ENCODE assay signal across 8 cellular contexts in the genomic region with DNA sequence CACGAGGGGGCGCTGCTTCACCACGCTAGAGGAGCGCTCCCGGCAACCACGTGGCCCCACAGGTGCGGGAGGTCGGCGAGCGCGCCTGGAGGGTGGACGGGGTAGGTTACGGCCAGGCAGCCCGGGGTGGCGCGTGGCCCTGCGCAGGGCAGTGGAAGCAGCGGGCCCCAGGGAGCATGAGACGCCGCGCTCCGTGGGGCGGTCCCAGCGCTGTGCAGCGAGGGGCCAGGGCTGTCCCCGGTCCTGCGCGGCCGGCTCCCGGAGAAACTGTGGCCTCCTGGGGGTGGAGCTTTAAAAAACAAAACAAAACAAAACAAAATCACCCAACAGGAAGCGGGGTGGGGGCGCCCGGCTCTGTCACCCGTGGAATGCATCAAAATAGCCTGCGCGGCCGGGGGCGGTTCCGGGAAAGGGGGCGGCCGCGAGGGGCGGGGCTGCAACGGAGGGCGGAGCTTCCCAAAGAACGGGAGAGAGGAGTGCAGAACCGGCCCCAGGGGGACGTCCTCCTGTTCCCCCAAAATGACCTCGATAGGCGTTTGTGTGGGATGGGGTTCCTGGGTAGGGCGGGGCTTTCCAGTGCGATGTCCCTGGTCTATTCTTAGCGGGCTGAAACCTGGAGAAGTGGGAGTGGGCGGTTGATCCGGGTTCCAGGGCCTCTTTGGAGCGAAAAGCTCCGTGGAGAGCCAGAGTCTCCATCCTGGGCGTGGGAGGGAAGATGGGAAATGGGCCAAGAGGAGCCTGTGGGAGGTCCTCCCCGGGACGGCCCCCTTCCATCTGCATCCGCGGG.
A peak's percentile ranks its signal among the peaks of the same experiment; 100 is the strongest.
DNase-seq lines count a peak whose midpoint lies in the region; ATAC-seq lines count a peak whose summit lies in the region.

No MANE protein-coding gene starts in this region.

- no peaks in the 10 kb centered on the region for H3K27me3 Mint-ChIP-seq in memory B cell

- peak overlapping the region; percentile 90 for H3K27ac Mint-ChIP-seq in memory B cell

- H3K36me3 Mint-ChIP-seq in memory B cell = peaks cover 5% of the 10 kb centered on the region

- ATAC-seq in HG03460 (IDR thresholded peaks at IDR 0.05; ENCODE audit: unreplicated experiment) (peak; percentile 66), memory B cell (ENCODE audit: low read depth) (peak; percentile 88)

- DNase-seq in C1 segment of cervical spinal cord (lab: John Stamatoyannopoulos, UW) = peak; percentile 15 to 86 (median 62)
- DNase-seq in GM19240 (ENCODE audit: insufficient read length, low spot score) = peak; percentile 95
- DNase-seq in NCI-H748 (lab: John Stamatoyannopoulos, UW; ENCODE audit: unreplicated experiment) = peak; percentile 91
- DNase-seq in activated CD8-positive, alpha-beta memory T cell treated with anti-CD3 and anti-CD28 coated beads for 24 hours = peak; percentile 98
- peak; percentile 87 for DNase-seq in effector CD8-positive, alpha-beta T cell (lab: John Stamatoyannopoulos, UW)
- DNase-seq in memory B cell (ENCODE audit: low spot score in 2 of 2) = peak; percentile 96 to 98
- DNase-seq in stimulated activated CD4-positive, alpha-beta T cell treated with anti-CD3 and anti-CD28 coated beads, TNF-alpha, amount 100 ng/mL, for 4 hours (ENCODE audit: low read depth in 3 of 3) = peak; percentile 83 to 95 (median 91)

- no peaks in the 10 kb centered on the region for H3K9me3 Mint-ChIP-seq in memory B cell

- peaks cover 9% of the 10 kb centered on the region for H3K4me1 Mint-ChIP-seq in memory B cell

- peak overlapping the region; percentile 91 for H3K4me3 Mint-ChIP-seq in memory B cell

Comparison
In these comparisons a context has a peak if more than half of its experiments do, and no peak if none do; other contexts are left out.
1. Peak in every context shown above with its lines: DNase-seq and ATAC-seq.